In genomic region chr10:77320852-77321496, GRCh38 we compare ENCODE assay signal across 1 cellular context.
TF ChIP-seq lines count a peak whose summit lies in the region.

No MANE protein-coding gene starts in this region.

TF ChIP-seq in SK-N-SH, 30 proteins besides CTCF, POLR2A, EP300 and RAD21 (continued from another document):
- TF ChIP-seq USF1 (IDR thresholded peaks at IDR 0.05; ENCODE audit: borderline replicate concordance, low read depth), result no peak
- TF ChIP-seq MEF2A (IDR thresholded peaks at IDR 0.05; ENCODE audit: borderline replicate concordance, low read depth), result peak; percentile 88
- no peak for TF ChIP-seq NRF1 (IDR thresholded peaks at IDR 0.05; ENCODE audit: low read depth, low read length)
- peak; percentile 98 for TF ChIP-seq TCF12 (IDR thresholded peaks at IDR 0.05)
- no peak for TF ChIP-seq USF2 (IDR thresholded peaks at IDR 0.05; ENCODE audit: borderline replicate concordance, low read depth, low read length)
- TF ChIP-seq FOSL2 (IDR thresholded peaks at IDR 0.05; ENCODE audit: borderline replicate concordance, low read depth), result peak; percentile 69
- peak; percentile 22; the same call in 1 of the 2 replicates for TF ChIP-seq SIN3A (IDR thresholded peaks at IDR 0.05; ENCODE audit: borderline replicate concordance, low read depth, low read length)
- 0 out of 2 replicates have a peak, but pooled peaks have one; percentile 57 for TF ChIP-seq YY1 (IDR thresholded peaks at IDR 0.05; ENCODE audit: low read depth)
- no peak for TF ChIP-seq RFX5 (IDR thresholded peaks at IDR 0.05; ENCODE audit: low read length)
- no peak for TF ChIP-seq GATA2 (CRISPR knock-in tag; IDR thresholded peaks at IDR 0.05)
- TF ChIP-seq ELF1 (IDR thresholded peaks at IDR 0.05), result no peak; the same call in 1 of the 2 replicates
- no peak for TF ChIP-seq IRF3 (IDR thresholded peaks at IDR 0.05; ENCODE audit: low read depth, low read length)
- no peak for TF ChIP-seq FOXJ3 (CRISPR knock-in tag; IDR thresholded peaks at IDR 0.05)
- TF ChIP-seq RXRA (IDR thresholded peaks at IDR 0.05; ENCODE audit: borderline replicate concordance, low read depth), result peak; percentile 92
- TF ChIP-seq JUND (IDR thresholded peaks at IDR 0.05), result peak; percentile 76
- no peak for TF ChIP-seq SMC3 (IDR thresholded peaks at IDR 0.05; ENCODE audit: low read depth, low read length)
